6 cellular contexts compared by ENCODE assay signal in genomic region chr5:70870628-70871027, GRCh38. TPM values are rescaled to one million over a fixed set of nuclear protein-coding genes. Genes with fewer than 3 reads are reported as not detected.
DNase-seq lines count a peak whose midpoint lies in the region; ATAC-seq, FAIRE-seq and TF ChIP-seq lines count a peak whose summit lies in the region.
"Not testable (repeated sequence)": the region's sequence is repeated elsewhere in the genome, so short reads cannot be mapped to it uniquely, and the experiment has no call there.

No MANE protein-coding gene starts in this region.

- H3K79me1 ChIP-seq in IMR-90 (ENCODE audit: low read depth in 1 of 2, low read length in 2 of 2): not testable (repeated sequence)

- H3K79me2 ChIP-seq in HCT116 (ENCODE audit: insufficient read depth, low read length); HepG2 (ENCODE audit: insufficient read depth, low read length): not testable (repeated sequence)

- H2BK15ac ChIP-seq in IMR-90 (ENCODE audit: low read depth, low read length): not testable (repeated sequence)

- TF ChIP-seq CTCF in HCT116 (IDR thresholded peaks at IDR 0.05 in 2 of 3, conservative IDR thresholded peaks at IDR 0.05 in 1 of 3; ENCODE audit: borderline replicate concordance in 1 of 3, insufficient read depth in 1 of 3, low read depth in 2 of 3, low read length in 2 of 3); IMR-90 (conservative IDR thresholded peaks at IDR 0.05; ENCODE audit: low read depth, low read length); Panc1 (IDR thresholded peaks at IDR 0.05); WTC11 (IDR thresholded peaks at IDR 0.05); HepG2 (CRISPR knock-in tag; IDR thresholded peaks at IDR 0.05): not testable (repeated sequence)

- not testable (repeated sequence) for H3K4me2 ChIP-seq in HCT116 (ENCODE audit: low read length); IMR-90 (ENCODE audit: low read depth, low read length); HepG2 (ENCODE audit: low read depth, low read length)

- not testable (repeated sequence) for H3K4ac ChIP-seq in IMR-90 (ENCODE audit: low read depth, low read length)

- ATAC-seq in HCT116, Panc1, HepG2: not testable (repeated sequence)
- ATAC-seq in IMR-90 (ENCODE audit: low read depth) (peak; percentile 14; the same call in 1 of the 2 replicates), WTC11 (peak; percentile 65)
- peak; percentile 69 for ATAC-seq in activated naive CD8-positive, alpha-beta T cell treated with anti-CD3 and anti-CD28 coated beads, Interleukin-2, amount 50 U/mL, for 24 hours

- CTCF ChIA-PET in HCT116 (lab: Charles Lee); IMR-90 (lab: Yijun Ruan, JAX); Panc1 (lab: Charles Lee); WTC11 (lab: Charles Lee); HepG2 (lab: Yijun Ruan, JAX; ENCODE audit: low intra/inter-chr PET ratio, low total read pairs): not testable (repeated sequence)

- not testable (repeated sequence) for H4K8ac ChIP-seq in IMR-90 (ENCODE audit: low read depth in 2 of 2, low read length in 2 of 2)

- not testable (repeated sequence) for H3K9ac ChIP-seq in HCT116 (ENCODE audit: low read length); IMR-90 (ENCODE audit: low read depth, low read length); HepG2 (ENCODE audit: insufficient read depth, low read depth, low read length)

- not testable (repeated sequence) for H3K14ac ChIP-seq in IMR-90 (replicated peaks; ENCODE audit: low read depth, low read length)

- H4K20me1 ChIP-seq in HCT116 (ENCODE audit: insufficient read depth); IMR-90 (ENCODE audit: insufficient read depth, low read length); HepG2 (ENCODE audit: insufficient read depth, low read length): not testable (repeated sequence)

- not testable (repeated sequence) for H3K27ac Mint-ChIP-seq in WTC11; activated naive CD8-positive, alpha-beta T cell treated with anti-CD3 and anti-CD28 coated beads, Interleukin-2, amount 50 U/mL, for 24 hours

- H3K27ac ChIP-seq in HCT116 (ENCODE audit: low read depth, low read length); IMR-90 (ENCODE audit: insufficient read depth, low read length); Panc1 (ENCODE audit: low read length); HepG2 (ENCODE audit: extremely low read length, insufficient read depth, low read length): not testable (repeated sequence)

- not testable (repeated sequence) for H3K36me3 Mint-ChIP-seq in WTC11; activated naive CD8-positive, alpha-beta T cell treated with anti-CD3 and anti-CD28 coated beads, Interleukin-2, amount 50 U/mL, for 24 hours (ENCODE audit: low read depth)

- H3K9me3 Mint-ChIP-seq in WTC11; activated naive CD8-positive, alpha-beta T cell treated with anti-CD3 and anti-CD28 coated beads, Interleukin-2, amount 50 U/mL, for 24 hours: not testable (repeated sequence)

- not testable (repeated sequence) for DNase-seq in HCT116 (ENCODE audit: low read depth, low spot score); IMR-90; Panc1 (ENCODE audit: low read depth, low spot score); WTC11 (ENCODE audit: low spot score); activated naive CD8-positive, alpha-beta T cell treated with anti-CD3 and anti-CD28 coated beads, Interleukin-2, amount 50 U/mL, for 24 hours; HepG2 (ENCODE audit: low spot score)

- H2BK120ac ChIP-seq in IMR-90 (ENCODE audit: low read depth, low read length): not testable (repeated sequence)

- H2AK9ac ChIP-seq in IMR-90 (replicated peaks; ENCODE audit: low read depth, low read length, poor library complexity): not testable (repeated sequence)

- H3K27me3 ChIP-seq in HCT116 (ENCODE audit: insufficient read depth, low read length); IMR-90 (ENCODE audit: control insufficient read depth, insufficient read depth, low read length); Panc1 (ENCODE audit: control insufficient read depth, insufficient read depth, low read length); HepG2 (ENCODE audit: control insufficient read depth in 1 of 2, insufficient read depth in 2 of 2, low read length in 2 of 2): not testable (repeated sequence)

- TF ChIP-seq EP300 in HepG2 (IDR thresholded peaks at IDR 0.05; ENCODE audit: low read depth in 2 of 2, low read length in 2 of 2); HepG2 (CRISPR knock-in tag; IDR thresholded peaks at IDR 0.05; ENCODE audit: borderline replicate concordance): not testable (repeated sequence)

- H3K36me3 ChIP-seq in HCT116 (ENCODE audit: control insufficient read depth in 1 of 2, insufficient read depth in 2 of 2, low read length in 2 of 2); IMR-90 (ENCODE audit: control insufficient read depth, insufficient read depth, low read length); Panc1 (ENCODE audit: control insufficient read depth, insufficient read depth, low read length); HepG2 (replicated peaks in 1 of 2; ENCODE audit: control insufficient read depth in 1 of 2, insufficient read depth in 2 of 2, low read length in 2 of 2): not testable (repeated sequence)

- WGBS in IMR-90 (ENCODE audit: extremely low coverage in 2 of 2, insufficient read length in 1 of 2), 2 experiments: no CpG with 5 or more reads among the region's 1 CpG
- WGBS in HepG2 (ENCODE audit: low lambda C conversion rate): no CpG with 5 or more reads among the region's 1 CpG

- H3K4me3 ChIP-seq in HCT116 (replicated peaks in 1 of 2; ENCODE audit: low read depth in 1 of 2, low read length in 2 of 2); IMR-90 (ENCODE audit: insufficient read depth, low read depth, low read length); Panc1 (ENCODE audit: low read depth in 2 of 2, low read length in 2 of 2); HepG2 (replicated peaks in 1 of 3; ENCODE audit: insufficient read depth in 1 of 3, low read depth in 2 of 3, low read length in 3 of 3): not testable (repeated sequence)

- not testable (repeated sequence) for H3K56ac ChIP-seq in IMR-90 (ENCODE audit: extremely low read depth, insufficient read depth, low read length)

- BruUV-seq in HCT116 (replicated peaks; lab: Mats Ljungman, UMichigan) (TSS peak; percentile 32), Panc1 (replicated peaks; lab: Mats Ljungman, UMichigan) (TSS peak; percentile 60), HepG2 (replicated peaks; lab: Mats Ljungman, UMichigan) (TSS peak; percentile 47)
- BruUV-seq in IMR-90 (replicated peaks; lab: Mats Ljungman, UMichigan): not testable (repeated sequence)

- not testable (repeated sequence) for TF ChIP-seq POLR2A in HCT116 (IDR thresholded peaks at IDR 0.05; ENCODE audit: borderline replicate concordance, extremely low read depth, insufficient read depth, insufficient read length); IMR-90 (IDR thresholded peaks at IDR 0.05; ENCODE audit: low read depth, low read length); HepG2 (IDR thresholded peaks at IDR 0.05; ENCODE audit: insufficient read depth in 1 of 2, low read depth in 2 of 2, low read length in 2 of 2)

- in situ Hi-C loops in IMR-90 (cut with MboI; ENCODE audit: low sequenced_read_pairs); Panc1 (cut with HindIII; ENCODE audit: low pct_unique_long_range_greater_than_20kb, low sequenced_read_pairs); HepG2 (cut with HindIII; ENCODE audit: extremely low pct_ligation_motif_present, low pct_unique_long_range_greater_than_20kb): not testable (repeated sequence)

- not testable (repeated sequence) for H3K4me1 Mint-ChIP-seq in WTC11; activated naive CD8-positive, alpha-beta T cell treated with anti-CD3 and anti-CD28 coated beads, Interleukin-2, amount 50 U/mL, for 24 hours

- not testable (repeated sequence) for H2BK20ac ChIP-seq in IMR-90 (ENCODE audit: low read depth, low read length)

- not testable (repeated sequence) for TF ChIP-seq RAD21 in HCT116 (IDR thresholded peaks at IDR 0.05; ENCODE audit: low read depth); IMR-90 (IDR thresholded peaks at IDR 0.05; ENCODE audit: low read length); HepG2 (CRISPR knock-in tag; IDR thresholded peaks at IDR 0.05)

- not testable (repeated sequence) for FAIRE-seq in HepG2 (lab: Jason Lieb, UNC)

- H3K27me3 Mint-ChIP-seq in WTC11 (ENCODE audit: low read depth); activated naive CD8-positive, alpha-beta T cell treated with anti-CD3 and anti-CD28 coated beads, Interleukin-2, amount 50 U/mL, for 24 hours: not testable (repeated sequence)

- H3K23ac ChIP-seq in IMR-90 (ENCODE audit: low read depth, low read length): not testable (repeated sequence)

- dilution Hi-C loops in IMR-90 (cut with HindIII; ENCODE audit: low sequenced_read_pairs, unreplicated experiment): not testable (repeated sequence)

- H3K4me1 ChIP-seq in HCT116 (ENCODE audit: control insufficient read depth in 1 of 2, insufficient read depth in 2 of 2, low read length in 2 of 2); IMR-90 (ENCODE audit: control insufficient read depth, insufficient read depth, low read length); Panc1 (ENCODE audit: control insufficient read depth, insufficient read depth, low read length); HepG2 (ENCODE audit: insufficient read depth, low read length): not testable (repeated sequence)

- H2AFZ ChIP-seq in HCT116 (ENCODE audit: low read depth, low read length, poor library complexity, severe bottlenecking); IMR-90 (replicated peaks; ENCODE audit: low read length, poor library complexity); HepG2 (ENCODE audit: low read length): not testable (repeated sequence)

- POLR2A ChIA-PET in HCT116 (lab: Charles Lee); IMR-90 (lab: Charles Lee; ENCODE audit: unreplicated experiment); Panc1 (lab: Charles Lee); WTC11 (lab: Charles Lee); HepG2 (lab: Yijun Ruan, JAX): not testable (repeated sequence)

- H2BK5ac ChIP-seq in IMR-90 (ENCODE audit: low read depth, low read length, poor library complexity, severe bottlenecking): not testable (repeated sequence)

- not testable (repeated sequence) for H3K9me1 ChIP-seq in IMR-90 (ENCODE audit: insufficient read depth, low read length)

- not testable (repeated sequence) for H4K5ac ChIP-seq in IMR-90 (ENCODE audit: low read depth, low read length)

- RAD21 ChIA-PET in HCT116 (lab: Charles Lee; ENCODE audit: low non-redundant PET in 1 of 2, low total read pairs in 2 of 2, uncharacterized antibody in 2 of 2, unreplicated experiment in 2 of 2): not testable (repeated sequence)

- intact Hi-C loops in HCT116 (cut with micrococcal nuclease); IMR-90 (cut with micrococcal nuclease); Panc1 (cut with micrococcal nuclease; ENCODE audit: unreplicated experiment); HepG2 (cut with micrococcal nuclease; ENCODE audit: unreplicated experiment): not testable (repeated sequence)

- H4K91ac ChIP-seq in IMR-90 (ENCODE audit: insufficient read depth, low read depth, low read length): not testable (repeated sequence)

- H2AK5ac ChIP-seq in IMR-90 (ENCODE audit: low read depth, low read length): not testable (repeated sequence)

- H3K4me3 Mint-ChIP-seq in WTC11; activated naive CD8-positive, alpha-beta T cell treated with anti-CD3 and anti-CD28 coated beads, Interleukin-2, amount 50 U/mL, for 24 hours: not testable (repeated sequence)

- H3K18ac ChIP-seq in IMR-90 (ENCODE audit: low read depth, low read length): not testable (repeated sequence)

- H3K9me3 ChIP-seq in HCT116 (ENCODE audit: control insufficient read depth in 1 of 2, insufficient read depth in 1 of 2, low read depth in 1 of 2, low read length in 2 of 2); IMR-90 (ENCODE audit: control insufficient read depth, insufficient read depth, low read length); Panc1 (ENCODE audit: control insufficient read depth, insufficient read depth, low read depth, low read length); HepG2 (ENCODE audit: low read length): not testable (repeated sequence)

- not testable (repeated sequence) for H3K9me2 ChIP-seq in HCT116 (ENCODE audit: insufficient read depth)

RNA-seq across cellular contexts. Expression of gene SERF1A, which starts 29.8 kb away (rescaled TPM):
- total RNA-seq in HCT116 (2021; ENCODE audit: unreplicated experiment) (3.7 TPM), IMR-90 (2012; rRNA removed) (2.2 and 7.2 TPM in 2 replicates), Panc1 (2021; ENCODE audit: unreplicated experiment) (5.1 TPM), WTC11 (2021) (10.6 to 16.5 TPM (median 13.9 TPM) in 3 replicates), HepG2 (2016; rRNA removed; fragmentation: Illumina TruSeq; extraction: Trizol) (0.55 and 1.8 TPM in 2 replicates)
- not detected in 2 replicates for polyA plus RNA-seq in HCT116 (2012)
- polyA plus RNA-seq in IMR-90 (2012; rRNA removed) (2.8 and 3.7 TPM in 2 replicates), HepG2 (2011; rRNA removed) (1.4 and 1.7 TPM in 2 replicates)
- polyA plus RNA-seq in IMR-90 (2012; cell fraction: cytosol; rRNA removed): 0.91 and 1.0 TPM in 2 replicates
- 0.12 and 1.6 TPM in 2 replicates for polyA plus RNA-seq in IMR-90 (2012; cell fraction: nucleus; rRNA removed; ENCODE audit: low replicate concordance)
- 60.3 TPM for polyA plus RNA-seq in Panc1 (2012; ENCODE audit: insufficient read length)
- total RNA-seq in HepG2 (2016; cell fraction: cytosol; rRNA removed; fragmentation: Illumina TruSeq; extraction: Trizol; ENCODE audit: low read depth): 5.7 and 8.3 TPM in 2 replicates
- 0.48 and 3.6 TPM in 2 replicates for total RNA-seq in HepG2 (2016; cell fraction: insoluble cytoplasmic fraction; rRNA removed; fragmentation: Illumina TruSeq; extraction: Trizol)
- total RNA-seq in HepG2 (2016; cell fraction: membrane; rRNA removed; fragmentation: Illumina TruSeq; extraction: Trizol): 2.0 and 2.6 TPM in 2 replicates
- total RNA-seq in HepG2 (2016; cell fraction: nucleus; rRNA removed; fragmentation: Illumina TruSeq; extraction: Trizol): 2.8 and 4.2 TPM in 2 replicates
- polyA plus RNA-seq in HepG2 (2011; cell fraction: cytosol; rRNA removed): 0.74 and 0.85 TPM in 2 replicates
- polyA plus RNA-seq in HepG2 (2011; cell fraction: nucleus; rRNA removed): 3.0 TPM in 1 of 2 replicates, not detected in the other
- polyA plus RNA-seq in HepG2 (2012): 0.72 and 4.2 TPM in 2 replicates
- polyA plus RNA-seq in HepG2 (2016; cell fraction: cytosol; fragmentation: Illumina TruSeq; extraction: Trizol; ENCODE audit: low read depth): 4.3 and 8.4 TPM in 2 replicates
- 1.1 and 1.4 TPM in 2 replicates for polyA plus RNA-seq in HepG2 (2016; cell fraction: insoluble cytoplasmic fraction; fragmentation: Illumina TruSeq; extraction: Trizol; ENCODE audit: low read depth)
- 2.2 and 4.0 TPM in 2 replicates for polyA plus RNA-seq in HepG2 (2016; cell fraction: membrane; fragmentation: Illumina TruSeq; extraction: Trizol; ENCODE audit: low read depth)
- polyA plus RNA-seq in HepG2 (2016; cell fraction: nucleus; fragmentation: Illumina TruSeq; extraction: Trizol; ENCODE audit: insufficient read depth, low read depth): 0.92 and 3.2 TPM in 2 replicates
- 0.68 and 1.8 TPM in 2 replicates for polyA minus RNA-seq in HepG2 (2011; rRNA and poly(A)+ RNA removed; ENCODE audit: low replicate concordance)
- 0.99 and 3.8 TPM in 2 replicates for polyA minus RNA-seq in HepG2 (2011; cell fraction: cytosol; rRNA and poly(A)+ RNA removed)
- polyA minus RNA-seq in HepG2 (2011; cell fraction: nucleus; rRNA and poly(A)+ RNA removed): 6.0 and 7.7 TPM in 2 replicates

RNA-seq across cellular contexts. Expression of gene SMN1, which starts 54.3 kb away (rescaled TPM):
- total RNA-seq in HCT116 (2021; ENCODE audit: unreplicated experiment): 73.1 TPM
- polyA plus RNA-seq in HCT116 (2012): 35.4 and 45.9 TPM in 2 replicates
- 18.3 and 25.8 TPM in 2 replicates for total RNA-seq in IMR-90 (2012; rRNA removed)
- 18.9 and 19.7 TPM in 2 replicates for polyA plus RNA-seq in IMR-90 (2012; rRNA removed)
- polyA plus RNA-seq in IMR-90 (2012; cell fraction: cytosol; rRNA removed): 21.5 and 29.0 TPM in 2 replicates
- polyA plus RNA-seq in IMR-90 (2012; cell fraction: nucleus; rRNA removed; ENCODE audit: low replicate concordance): 13.4 and 22.2 TPM in 2 replicates
- total RNA-seq in Panc1 (2021; ENCODE audit: unreplicated experiment): 44.3 TPM
- 14.2 TPM for polyA plus RNA-seq in Panc1 (2012; ENCODE audit: insufficient read length)
- total RNA-seq in WTC11 (2021): 53.3 to 72.7 TPM (median 62.1 TPM) in 3 replicates
- 64.4 and 85.0 TPM in 2 replicates for total RNA-seq in HepG2 (2016; rRNA removed; fragmentation: Illumina TruSeq; extraction: Trizol)
- total RNA-seq in HepG2 (2016; cell fraction: cytosol; rRNA removed; fragmentation: Illumina TruSeq; extraction: Trizol; ENCODE audit: low read depth): 17.2 and 18.0 TPM in 2 replicates
- 61.7 and 74.1 TPM in 2 replicates for total RNA-seq in HepG2 (2016; cell fraction: insoluble cytoplasmic fraction; rRNA removed; fragmentation: Illumina TruSeq; extraction: Trizol)
- 18.2 and 20.1 TPM in 2 replicates for total RNA-seq in HepG2 (2016; cell fraction: membrane; rRNA removed; fragmentation: Illumina TruSeq; extraction: Trizol)
- 40.8 and 52.8 TPM in 2 replicates for total RNA-seq in HepG2 (2016; cell fraction: nucleus; rRNA removed; fragmentation: Illumina TruSeq; extraction: Trizol)
- polyA plus RNA-seq in HepG2 (2011; rRNA removed): 41.4 and 51.5 TPM in 2 replicates
- 16.6 and 19.3 TPM in 2 replicates for polyA plus RNA-seq in HepG2 (2011; cell fraction: cytosol; rRNA removed)
- 16.8 and 18.8 TPM in 2 replicates for polyA plus RNA-seq in HepG2 (2011; cell fraction: nucleus; rRNA removed)
- 32.3 and 43.1 TPM in 2 replicates for polyA plus RNA-seq in HepG2 (2012)
- polyA plus RNA-seq in HepG2 (2016; cell fraction: cytosol; fragmentation: Illumina TruSeq; extraction: Trizol; ENCODE audit: low read depth): 6.1 and 8.2 TPM in 2 replicates
- polyA plus RNA-seq in HepG2 (2016; cell fraction: insoluble cytoplasmic fraction; fragmentation: Illumina TruSeq; extraction: Trizol; ENCODE audit: low read depth): 102 TPM in 2 replicates
- 15.2 and 16.0 TPM in 2 replicates for polyA plus RNA-seq in HepG2 (2016; cell fraction: membrane; fragmentation: Illumina TruSeq; extraction: Trizol; ENCODE audit: low read depth)
- polyA plus RNA-seq in HepG2 (2016; cell fraction: nucleus; fragmentation: Illumina TruSeq; extraction: Trizol; ENCODE audit: insufficient read depth, low read depth): 58.1 and 58.2 TPM in 2 replicates
- polyA minus RNA-seq in HepG2 (2011; rRNA and poly(A)+ RNA removed; ENCODE audit: low replicate concordance): 9.8 and 23.7 TPM in 2 replicates
- polyA minus RNA-seq in HepG2 (2011; cell fraction: cytosol; rRNA and poly(A)+ RNA removed): 7.9 and 15.0 TPM in 2 replicates
- 48.5 and 53.6 TPM in 2 replicates for polyA minus RNA-seq in HepG2 (2011; cell fraction: nucleus; rRNA and poly(A)+ RNA removed)
